In genomic region chr14:64540208-64541202, GRCh38 we compare ENCODE assay signal across 1 cellular context.
TF ChIP-seq lines count a peak whose summit lies in the region.

HSPA2 (plus strand) TSS chr14:64540741; CDS start chr14:64540850, 109 bp downstream.

TF ChIP-seq in WTC11, 78 proteins besides CTCF, POLR2A, EP300 and RAD21 (continued from another document and continues in another):
- TF ChIP-seq ATF2 (CRISPR knock-in tag; IDR thresholded peaks at IDR 0.05; ENCODE audit: borderline replicate concordance, low read depth): no peak
- no peak for TF ChIP-seq SOX15 (CRISPR knock-in tag; IDR thresholded peaks at IDR 0.05)
- TF ChIP-seq E2F4 (CRISPR knock-in tag; IDR thresholded peaks at IDR 0.05; ENCODE audit: borderline replicate concordance, low read depth): no peak
- TF ChIP-seq ZBTB43 (CRISPR knock-in tag; IDR thresholded peaks at IDR 0.05): no peak
- TF ChIP-seq ELF4 (CRISPR knock-in tag; IDR thresholded peaks at IDR 0.05; ENCODE audit: low read depth): no peak
- TF ChIP-seq NFYB (CRISPR knock-in tag; conservative IDR thresholded peaks at IDR 0.05; ENCODE audit: low read depth): peak; percentile 95
- peak; percentile 50; the same call in 1 of the 2 replicates for TF ChIP-seq CREB1 (CRISPR knock-in tag; IDR thresholded peaks at IDR 0.05)
- TF ChIP-seq IRF1 (CRISPR knock-in tag; IDR thresholded peaks at IDR 0.05): no peak
- TF ChIP-seq MYBL2 (CRISPR knock-in tag; IDR thresholded peaks at IDR 0.05): peak; percentile 97
- no peak for TF ChIP-seq PREB (CRISPR knock-in tag; IDR thresholded peaks at IDR 0.05; ENCODE audit: borderline replicate concordance)
- 0 out of 2 replicates have a peak, but pooled peaks have one; percentile 36 for TF ChIP-seq GABPB1 (CRISPR knock-in tag; IDR thresholded peaks at IDR 0.05)
- TF ChIP-seq KAT7 (CRISPR knock-in tag; IDR thresholded peaks at IDR 0.05; ENCODE audit: borderline replicate concordance): no peak
- TF ChIP-seq NFE2L1 (CRISPR knock-in tag; IDR thresholded peaks at IDR 0.05): no peak
- TF ChIP-seq ZNF263 (CRISPR knock-in tag; IDR thresholded peaks at IDR 0.05; ENCODE audit: low read depth): no peak
- TF ChIP-seq ZNF121 (CRISPR knock-in tag; IDR thresholded peaks at IDR 0.05): no peak
- no peak for TF ChIP-seq ZNF396 (CRISPR knock-in tag; IDR thresholded peaks at IDR 0.05; ENCODE audit: borderline replicate concordance)
- TF ChIP-seq HMGXB4 (CRISPR knock-in tag; IDR thresholded peaks at IDR 0.05): peak; percentile 62
- no peak for TF ChIP-seq ZMAT4 (CRISPR knock-in tag; IDR thresholded peaks at IDR 0.05)
- TF ChIP-seq ESRRA (CRISPR knock-in tag; IDR thresholded peaks at IDR 0.05; ENCODE audit: borderline replicate concordance): no peak
- TF ChIP-seq ZNF281 (CRISPR knock-in tag; IDR thresholded peaks at IDR 0.05): 0 out of 2 replicates have a peak, but pooled peaks have one; percentile 41
- no peak for TF ChIP-seq MLX (CRISPR knock-in tag; IDR thresholded peaks at IDR 0.05)
- TF ChIP-seq GTF2I (CRISPR knock-in tag; conservative IDR thresholded peaks at IDR 0.05): no peak
- peak; percentile 96 for TF ChIP-seq E2F5 (CRISPR knock-in tag; IDR thresholded peaks at IDR 0.05)
- peak; percentile 49; the same call in 1 of the 2 replicates for TF ChIP-seq USF1 (CRISPR knock-in tag; IDR thresholded peaks at IDR 0.05)
- no peak for TF ChIP-seq FOXJ3 (CRISPR knock-in tag; IDR thresholded peaks at IDR 0.05; ENCODE audit: borderline replicate concordance)
- TF ChIP-seq RORB (CRISPR knock-in tag; IDR thresholded peaks at IDR 0.05): no peak
- peak; percentile 35 for TF ChIP-seq FOXK1 (CRISPR knock-in tag; IDR thresholded peaks at IDR 0.05)
- no peak for TF ChIP-seq GRHL2 (CRISPR knock-in tag; IDR thresholded peaks at IDR 0.05; ENCODE audit: insufficient replicate concordance, severe bottlenecking)
- no peak for TF ChIP-seq ZNF425 (CRISPR knock-in tag; conservative IDR thresholded peaks at IDR 0.05)
- TF ChIP-seq MXD4 (CRISPR knock-in tag; IDR thresholded peaks at IDR 0.05; ENCODE audit: borderline replicate concordance): no peak
- no peak for TF ChIP-seq ZNF416 (CRISPR knock-in tag; IDR thresholded peaks at IDR 0.05)
- TF ChIP-seq ZNF671 (CRISPR knock-in tag; IDR thresholded peaks at IDR 0.05): no peak
- no peak for TF ChIP-seq SMAD4 (CRISPR knock-in tag; IDR thresholded peaks at IDR 0.05)
- TF ChIP-seq ZNF317 (CRISPR knock-in tag; IDR thresholded peaks at IDR 0.05; ENCODE audit: borderline replicate concordance, low read depth): no peak
- TF ChIP-seq TEAD1 (CRISPR knock-in tag; IDR thresholded peaks at IDR 0.05): peak; percentile 63; the same call in 1 of the 2 replicates
- peak; percentile 62; the same call in 1 of the 2 replicates for TF ChIP-seq FOXP4 (CRISPR knock-in tag; IDR thresholded peaks at IDR 0.05)
- TF ChIP-seq CBFB (CRISPR knock-in tag; IDR thresholded peaks at IDR 0.05; ENCODE audit: low read depth): no peak
- no peak for TF ChIP-seq ZNF512 (CRISPR knock-in tag; IDR thresholded peaks at IDR 0.05; ENCODE audit: borderline replicate concordance)
- TF ChIP-seq PRRX2 (CRISPR knock-in tag; IDR thresholded peaks at IDR 0.05): no peak
